In the genomic region with DNA sequence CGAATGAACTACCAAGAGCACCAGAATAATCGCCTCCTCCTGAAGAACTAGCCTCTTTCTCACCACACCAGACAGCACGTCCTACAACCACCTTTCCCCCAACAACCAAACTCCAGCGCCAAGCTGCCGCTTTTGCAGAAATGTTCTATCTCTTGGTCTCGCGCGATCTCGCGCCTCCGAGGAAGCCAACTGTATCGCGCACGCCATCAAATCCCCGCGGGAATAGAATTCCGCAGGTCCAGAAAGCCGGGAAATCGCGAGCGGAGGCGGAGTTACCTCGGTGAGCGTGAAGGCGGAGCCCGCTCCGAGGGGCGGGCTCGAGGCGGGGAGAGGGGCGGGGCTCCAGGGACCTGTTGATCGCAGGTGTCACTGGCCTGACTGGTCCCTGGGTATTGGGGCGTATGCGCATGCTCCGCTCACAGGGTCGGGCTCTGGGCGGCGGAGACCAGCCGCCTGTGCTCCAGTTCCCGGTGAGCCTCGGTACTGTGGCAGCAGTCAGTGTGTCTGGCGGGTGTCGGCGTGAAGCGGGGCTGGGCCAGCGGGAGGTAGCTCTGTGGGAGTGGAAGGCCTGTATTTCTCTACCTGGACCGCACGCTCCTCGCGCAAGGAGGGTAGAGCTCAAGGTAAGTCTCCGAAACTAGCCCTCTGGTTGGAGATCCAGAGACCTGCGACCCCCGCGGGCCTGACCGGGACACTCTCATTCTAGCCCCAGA, we compare ENCODE assay signal across 8 cellular contexts. TPM values are rescaled to one million over a fixed set of nuclear protein-coding genes. Genes with fewer than 3 reads are reported as not detected.
DNase-seq lines count a peak whose midpoint lies in the region; ATAC-seq and TF ChIP-seq lines count a peak whose summit lies in the region.

Gene USP53 (plus strand): TSS at position 463 of the 713 bp plus-strand sequence. CDS start 27,047 bp downstream, outside the sequence.

- no peaks in the 10 kb centered on the region for H3K9me2 ChIP-seq in PC-9 (ENCODE audit: insufficient read depth)

- H3K4me1 Mint-ChIP-seq in activated T-cell treated with anti-CD3 and anti-CD28 coated beads, Interleukin-2, amount 50 U/mL, for 24 hours (ENCODE audit: low read depth), result peaks cover 60% of the 10 kb centered on the region

- DNase-seq in DMS 273 treated with DMSO at 0.1 percent for 48 hours (lab: John Stamatoyannopoulos, UW) (peak; percentile 86), PC-9 (peak; percentile 90 to 96), epithelial cell of prostate (ENCODE audit: low read depth, low spot score) (peak; percentile 95)
- DNase-seq in activated T-cell treated with anti-CD3 and anti-CD28 coated beads, Interleukin-2, amount 50 U/mL, for 24 hours, result peak; percentile 98
- DNase-seq in stimulated activated CD8-positive, alpha-beta memory T cell treated with anti-CD3 and anti-CD28 coated beads, Interleukin-2, amount 100 ng/mL, for 48 hours (ENCODE audit: low read depth in 2 of 2), result peak; percentile 92 to 98

- H3K4me3 ChIP-seq in PC-9 (peak within 1 kb of the TSS; percentile 92), mononuclear cell (ENCODE audit: low read length) (peak within 1 kb of the TSS; percentile 74)

- peaks cover 46% of the 10 kb centered on the region for H3K79me2 ChIP-seq in PC-9 (ENCODE audit: low read depth)

- H3K27ac Mint-ChIP-seq in activated T-cell treated with anti-CD3 and anti-CD28 coated beads, Interleukin-2, amount 50 U/mL, for 24 hours, result peak within 1 kb of the TSS; percentile 98

- peak; percentile 84 for ATAC-seq in GM21619 (IDR thresholded peaks at IDR 0.05; ENCODE audit: unreplicated experiment)

- H3K9me3 Mint-ChIP-seq in activated T-cell treated with anti-CD3 and anti-CD28 coated beads, Interleukin-2, amount 50 U/mL, for 24 hours, result peaks cover 2% of the 10 kb centered on the region

- peaks cover 20% of the 10 kb centered on the region for H3F3A ChIP-seq in PC-9 (ENCODE audit: insufficient read depth, low read depth)

- POLR2A ChIA-PET in PC-9 (lab: Charles Lee; ENCODE audit: unreplicated experiment), result interaction anchor here (0.5 to 1.3 kb wide), 7 partner anchors 11 to 187 kb away, joined by 3 to 17 read pairs (median 6); no protein-coding TSS in a partner anchor

- TF ChIP-seq RAD21 in Ishikawa (IDR thresholded peaks at IDR 0.05; ENCODE audit: low read depth), result no peak

- TF ChIP-seq CTCF in PC-9 (conservative IDR thresholded peaks at IDR 0.05), result no peak

- intact Hi-C loops in PC-9 (cut with micrococcal nuclease; ENCODE audit: unreplicated experiment), result loop anchor here (1.0 kb wide), 2 partner anchors 109 to 170 kb away; no protein-coding TSS in a partner anchor

- H3K9me3 ChIP-seq in PC-9 (ENCODE audit: insufficient read depth, low read depth) (no peaks in the 10 kb centered on the region; the same call in 1 of the 2 replicates), mononuclear cell (ENCODE audit: low read depth, low read length) (no peaks in the 10 kb centered on the region)

- H3K4me1 ChIP-seq in PC-9 (replicated peaks; ENCODE audit: insufficient read depth), result peaks cover 40% of the 10 kb centered on the region
- peaks cover 11% of the 10 kb centered on the region for H3K4me1 ChIP-seq in mononuclear cell (ENCODE audit: insufficient read depth, low read length)

- CTCF ChIA-PET in PC-9 (lab: Charles Lee), result no interaction called here

- H3K36me3 Mint-ChIP-seq in activated T-cell treated with anti-CD3 and anti-CD28 coated beads, Interleukin-2, amount 50 U/mL, for 24 hours (ENCODE audit: low read depth), result peaks cover 25% of the 10 kb centered on the region

- peak within 1 kb of the TSS; percentile 93 for H3K4me3 Mint-ChIP-seq in activated T-cell treated with anti-CD3 and anti-CD28 coated beads, Interleukin-2, amount 50 U/mL, for 24 hours

- H3K27me3 ChIP-seq in PC-9 (ENCODE audit: insufficient read depth, low read depth) (no peaks in the 10 kb centered on the region), mononuclear cell (ENCODE audit: insufficient read depth, low read length) (no peaks in the 10 kb centered on the region)

- BruUV-seq in PC-9 (replicated peaks; lab: Mats Ljungman, UMichigan), result no TSS peak

- no peaks in the 10 kb centered on the region for H4K20me1 ChIP-seq in PC-9 (ENCODE audit: insufficient read depth)

- H3K27ac ChIP-seq in PC-9, result peak within 1 kb of the TSS; percentile 94
- peak within 1 kb of the TSS; percentile 97 for H3K27ac ChIP-seq in epithelial cell of prostate

- no peaks in the 10 kb centered on the region for H3K36me3 ChIP-seq in PC-9 (ENCODE audit: low read depth)

- H3K4me2 ChIP-seq in PC-9, result peak within 1 kb of the TSS; percentile 88

- TF ChIP-seq EP300 in Ishikawa (IDR thresholded peaks at IDR 0.05; ENCODE audit: borderline replicate concordance), result no peak

- H2AFZ ChIP-seq in PC-9, result peak within 1 kb of the TSS; percentile 98

- H3K27me3 Mint-ChIP-seq in activated T-cell treated with anti-CD3 and anti-CD28 coated beads, Interleukin-2, amount 50 U/mL, for 24 hours, result no peaks in the 10 kb centered on the region

TF ChIP-seq in Ishikawa, 13 proteins besides CTCF, POLR2A, EP300 and RAD21:
- TF ChIP-seq ZBTB7A (IDR thresholded peaks at IDR 0.05; ENCODE audit: low read depth), result no peak
- TF ChIP-seq MAX (IDR thresholded peaks at IDR 0.05), result peak; percentile 72
- peak; percentile 23; the same call in 1 of the 2 replicates for TF ChIP-seq TCF12 (IDR thresholded peaks at IDR 0.05; ENCODE audit: low read depth)
- TF ChIP-seq TAF1 (IDR thresholded peaks at IDR 0.05; ENCODE audit: low read depth), result peak; percentile 67
- TF ChIP-seq REST (IDR thresholded peaks at IDR 0.05; ENCODE audit: low read depth), result no peak
- TF ChIP-seq CREB1 (IDR thresholded peaks at IDR 0.05; ENCODE audit: low read depth), result no peak
- TF ChIP-seq TEAD4 (IDR thresholded peaks at IDR 0.05), result 0 out of 2 replicates have a peak, but pooled peaks have one; percentile 39
- TF ChIP-seq USF1 (IDR thresholded peaks at IDR 0.05), result no peak
- TF ChIP-seq CEBPB (IDR thresholded peaks at IDR 0.05), result no peak
- TF ChIP-seq NFIC (IDR thresholded peaks at IDR 0.05), result no peak
- TF ChIP-seq YY1 (IDR thresholded peaks at IDR 0.05; ENCODE audit: low read depth), result no peak
- no peak for TF ChIP-seq EGR1 (IDR thresholded peaks at IDR 0.05)
- TF ChIP-seq FOXM1 (IDR thresholded peaks at IDR 0.05; ENCODE audit: borderline replicate concordance, low read depth), result peak; percentile 17; the same call in 1 of the 2 replicates

RNA-seq across cellular contexts. Expression of gene USP53, which starts in this region (rescaled TPM):
- total RNA-seq in PC-9 (2021), result 14.6 and 19.3 TPM in 2 replicates
- total RNA-seq in mononuclear cell, result 20.1 TPM

Comparison
In these comparisons a context has a peak if more than half of its experiments do, and no peak if none do; other contexts are left out.
1. Peak in every context shown above with its lines: DNase-seq, ATAC-seq, H3K4me3 ChIP-seq and H3K27ac ChIP-seq.